14 cellular contexts compared by ENCODE assay signal in the genomic region with DNA sequence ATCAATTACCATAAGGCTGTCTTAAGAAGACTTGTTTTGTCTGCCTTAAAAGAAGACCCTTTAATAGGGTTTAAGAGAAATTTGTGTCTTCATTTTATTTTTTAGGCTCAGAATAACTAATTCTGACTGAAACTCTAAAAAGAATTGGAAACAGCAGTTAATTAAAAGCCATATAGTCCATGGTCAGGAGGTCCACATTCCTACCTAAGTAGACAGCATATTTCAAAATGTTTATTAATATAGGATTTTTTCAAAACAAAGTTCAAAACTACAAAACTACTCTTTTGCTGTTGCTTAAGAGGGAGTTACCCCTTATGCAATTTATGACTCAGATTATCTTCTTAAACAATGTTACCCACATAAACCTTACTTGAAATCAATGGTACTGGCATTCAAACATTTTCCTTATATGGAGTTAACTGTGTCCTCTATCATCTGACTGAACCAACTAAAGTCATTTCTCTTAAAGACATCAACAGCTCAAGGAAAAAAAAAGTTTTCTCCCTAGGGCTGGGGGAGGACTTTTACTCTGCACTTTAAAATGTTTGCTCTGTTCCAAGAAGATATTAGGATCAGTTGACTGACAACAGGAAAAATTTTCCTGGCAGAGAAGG. TPM values are rescaled to one million over a fixed set of nuclear protein-coding genes. Genes with fewer than 3 reads are reported as not detected.
DNase-seq lines count a peak whose midpoint lies in the region; ATAC-seq and TF ChIP-seq lines count a peak whose summit lies in the region.
"Had no signal": no experiment of that assay in that cellular context is flagged by ENCODE, and none has a peak within 500 bp of the region (broad histone marks: within the 10 kb centered on the region; RNA-seq: fewer than 3 reads in every experiment).

No MANE protein-coding gene starts in this region.

- in situ Hi-C loops in SK-MEL-5 (cut with HindIII; ENCODE audit: low pct_unique_long_range_greater_than_20kb, low sequenced_read_pairs) = no loop called here

- H3K4me3 ChIP-seq in foreskin fibroblast (ENCODE audit: low read depth in 1 of 2, low read length in 2 of 2) = no peak overlapping the region
- H3K4me3 ChIP-seq: BLaER1 treated with 17β-estradiol and CSF1 and Interleukin-3, amounts not matched to agents 10 nM and 100 nM; heart right ventricle had no signal

- TF ChIP-seq CTCF in foreskin fibroblast (IDR thresholded peaks at IDR 0.05; ENCODE audit: low read depth, low read length) = no peak

- ATAC-seq in GM21723 (IDR thresholded peaks at IDR 0.05; ENCODE audit: unreplicated experiment) = peak; percentile 48
- no peak for ATAC-seq in GM19351 (IDR thresholded peaks at IDR 0.05; ENCODE audit: unreplicated experiment)
- no peak for ATAC-seq in HG03025 (IDR thresholded peaks at IDR 0.05; ENCODE audit: low FRiP score, unreplicated experiment)
- ATAC-seq: activated CD8-positive, alpha-beta T cell treated with anti-CD3 and anti-CD28 coated beads, Interleukin-2, amount 10 ng/mL, durations not matched to agents 7 days and 5 days; heart right ventricle; naive thymus-derived CD4-positive, alpha-beta T cell had no signal

- DNase-seq in A172 (ENCODE audit: low spot score) (peak; percentile 70), SK-MEL-5 (ENCODE audit: low read depth, low spot score) (peak; percentile 36), foreskin fibroblast (peak; percentile 74 to 83), NCI-H446 (lab: John Stamatoyannopoulos, UW) (no peak)
- no peak for DNase-seq in activated CD4-positive, alpha-beta T cell treated with anti-CD3 and anti-CD28 coated beads, Interleukin-2, amount 50 U/mL, for 48 hours
- DNase-seq: activated CD8-positive, alpha-beta T cell treated with anti-CD3 and anti-CD28 coated beads, Interleukin-2, amount 10 ng/mL, durations not matched to agents 7 days and 5 days; heart right ventricle; naive thymus-derived CD4-positive, alpha-beta T cell; NCI-H2081 treated with DMSO at 0.1 percent for 48 hours; stimulated activated CD4-positive, alpha-beta T cell treated with anti-CD3 and anti-CD28 coated beads, Interleukin-4, amount 100 ng/mL, for 24 hours had no signal

RNA-seq across cellular contexts. Expression of a gene that starts 56.8 kb away (rescaled TPM):
- total RNA-seq in A172 (2014; rRNA removed; shearing (Covaris generic)) = not detected in 2 replicates
- not detected in 2 replicates for total RNA-seq in SK-MEL-5 (2014; rRNA removed; shearing (Covaris generic))
- not detected in 2 replicates for polyA plus RNA-seq in SK-MEL-5 (2015; cell fraction: cytosol; rRNA removed)
- polyA plus RNA-seq in SK-MEL-5 (2015; cell fraction: nucleus; rRNA removed) = not detected in 2 replicates
- total RNA-seq: activated CD8-positive, alpha-beta T cell treated with anti-CD3 and anti-CD28 coated beads, Interleukin-2, amount 10 ng/mL, durations not matched to agents 7 days and 5 days; naive thymus-derived CD4-positive, alpha-beta T cell had no signal
- polyA plus RNA-seq: heart right ventricle; naive thymus-derived CD4-positive, alpha-beta T cell had no signal

Comparison
In these comparisons a context has a peak if more than half of its experiments do, and no peak if none do; other contexts are left out.
1. DNase-seq: peak in A172 (single experiment), SK-MEL-5 (single experiment) and foreskin fibroblast (2 of 2); none in NCI-H446 (0 of 2) and activated CD4-positive, alpha-beta T cell treated with anti-CD3 and anti-CD28 coated beads, Interleukin-2, amount 50 U/mL, for 48 hours (0 of 2).